ENCODE assay signal across 8 cellular contexts in the genomic region with DNA sequence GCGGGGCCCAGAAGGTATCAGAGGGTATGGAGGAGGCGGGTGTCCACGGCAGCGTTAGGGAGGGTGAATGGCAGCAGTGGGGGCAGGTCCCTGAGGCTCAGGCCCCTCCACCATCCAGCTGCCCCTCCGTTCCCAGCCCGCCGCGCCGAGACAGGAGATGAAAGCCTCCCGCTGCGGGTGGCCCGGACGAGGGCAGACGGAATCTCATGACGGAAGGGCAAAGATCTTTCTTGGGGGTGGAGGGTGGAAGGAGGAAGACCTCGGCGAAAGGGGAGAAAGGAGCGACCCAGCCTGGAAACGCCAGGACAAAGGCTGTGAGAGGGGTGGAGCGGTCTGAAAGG. TPM values are rescaled to one million over a fixed set of nuclear protein-coding genes. Genes with fewer than 3 reads are reported as not detected.
DNase-seq lines count a peak whose midpoint lies in the region; ATAC-seq lines count a peak whose summit lies in the region.

No MANE protein-coding gene starts in this region.

- peak; percentile 35 for ATAC-seq in activated naive CD8-positive, alpha-beta T cell treated with anti-CD3 and anti-CD28 coated beads, Interleukin-2, amount 10 ng/mL, durations not matched to agents 7 days and 5 days (ENCODE audit: low read depth)
- peak; percentile 71 for ATAC-seq in stimulated activated memory B cell treated with anti-CD40 and anti-IgM and Interleukin-4, amounts not matched to agents 10 μg/mL and 1 μg/mL and 100 μg/mL, for 72 hours

- no peaks in the 10 kb centered on the region for H3K9me3 ChIP-seq in HAP-1

- H3K4me3 Mint-ChIP-seq in activated naive CD8-positive, alpha-beta T cell treated with anti-CD3 and anti-CD28 coated beads, Interleukin-2, amount 10 ng/mL, durations not matched to agents 7 days and 5 days, result peak overlapping the region; percentile 95
- H3K4me3 Mint-ChIP-seq in stimulated activated memory B cell treated with anti-CD40 and anti-IgM and Interleukin-4, amounts not matched to agents 10 μg/mL and 1 μg/mL and 100 μg/mL, for 72 hours, result peak overlapping the region; percentile 96

- H3K27me3 ChIP-seq in HAP-1 (ENCODE audit: low read depth), result no peaks in the 10 kb centered on the region

- H3K27ac Mint-ChIP-seq in activated naive CD8-positive, alpha-beta T cell treated with anti-CD3 and anti-CD28 coated beads, Interleukin-2, amount 10 ng/mL, durations not matched to agents 7 days and 5 days, result peak overlapping the region; percentile 95
- peak overlapping the region; percentile 96 for H3K27ac Mint-ChIP-seq in stimulated activated memory B cell treated with anti-CD40 and anti-IgM and Interleukin-4, amounts not matched to agents 10 μg/mL and 1 μg/mL and 100 μg/mL, for 72 hours

- H3K4me1 ChIP-seq in HAP-1, result peaks cover 17% of the 10 kb centered on the region

- peaks cover 50% of the 10 kb centered on the region for H3K4me1 Mint-ChIP-seq in activated naive CD8-positive, alpha-beta T cell treated with anti-CD3 and anti-CD28 coated beads, Interleukin-2, amount 10 ng/mL, durations not matched to agents 7 days and 5 days
- peaks cover 83% of the 10 kb centered on the region for H3K4me1 Mint-ChIP-seq in stimulated activated memory B cell treated with anti-CD40 and anti-IgM and Interleukin-4, amounts not matched to agents 10 μg/mL and 1 μg/mL and 100 μg/mL, for 72 hours

- H3K4me3 ChIP-seq in HAP-1 (peak overlapping the region; percentile 68), iPS-11a (ENCODE audit: low read depth, low read length) (peak overlapping the region; percentile 93)

- H3K9me3 Mint-ChIP-seq in activated naive CD8-positive, alpha-beta T cell treated with anti-CD3 and anti-CD28 coated beads, Interleukin-2, amount 10 ng/mL, durations not matched to agents 7 days and 5 days, result no peaks in the 10 kb centered on the region
- no peaks in the 10 kb centered on the region for H3K9me3 Mint-ChIP-seq in stimulated activated memory B cell treated with anti-CD40 and anti-IgM and Interleukin-4, amounts not matched to agents 10 μg/mL and 1 μg/mL and 100 μg/mL, for 72 hours

- peaks cover 12% of the 10 kb centered on the region for H3K36me3 Mint-ChIP-seq in activated naive CD8-positive, alpha-beta T cell treated with anti-CD3 and anti-CD28 coated beads, Interleukin-2, amount 10 ng/mL, durations not matched to agents 7 days and 5 days
- H3K36me3 Mint-ChIP-seq in stimulated activated memory B cell treated with anti-CD40 and anti-IgM and Interleukin-4, amounts not matched to agents 10 μg/mL and 1 μg/mL and 100 μg/mL, for 72 hours, result peaks cover 22% of the 10 kb centered on the region

- DNase-seq in DMS 273 (lab: John Stamatoyannopoulos, UW; ENCODE audit: unreplicated experiment) (peak; percentile 67), DMS 273 treated with DMSO at 0.1 percent for 48 hours (lab: John Stamatoyannopoulos, UW) (no peak), HAP-1 (ENCODE audit: low spot score in 2 of 2) (peak in 1 of 2 experiments; percentile 46), MV-4-11 (lab: John Stamatoyannopoulos, UW) (peak; percentile 39), NCI-H1930 (lab: John Stamatoyannopoulos, UW) (no peak)
- DNase-seq in activated naive CD8-positive, alpha-beta T cell treated with anti-CD3 and anti-CD28 coated beads, Interleukin-2, amount 10 ng/mL, durations not matched to agents 7 days and 5 days, result no peak

- H3K27me3 Mint-ChIP-seq in activated naive CD8-positive, alpha-beta T cell treated with anti-CD3 and anti-CD28 coated beads, Interleukin-2, amount 10 ng/mL, durations not matched to agents 7 days and 5 days, result no peaks in the 10 kb centered on the region
- no peaks in the 10 kb centered on the region for H3K27me3 Mint-ChIP-seq in stimulated activated memory B cell treated with anti-CD40 and anti-IgM and Interleukin-4, amounts not matched to agents 10 μg/mL and 1 μg/mL and 100 μg/mL, for 72 hours

- in situ Hi-C loops in HAP-1 (cut with MboI; ENCODE audit: low sequenced_read_pairs), result no loop called here

- POLR2A ChIA-PET in activated naive CD8-positive, alpha-beta T cell treated with anti-CD3 and anti-CD28 coated beads, Interleukin-2, amount 10 ng/mL, durations not matched to agents 7 days and 5 days (lab: Charles Lee), result interaction anchor here (0.5 to 7.7 kb wide), 10 partner anchors 9 to 1624 kb away, joined by 3 to 92 read pairs (median 6); partner anchors contain the start of genes CD164, PPIL6, SMPD2 and ZBTB24

- H3K36me3 ChIP-seq in HAP-1 (replicated peaks), result no peaks in the 10 kb centered on the region; the same call in 1 of the 2 replicates

RNA-seq across cellular contexts. Expression of gene MICAL1, which starts 0.4 kb away (rescaled TPM):
- 10 to 100 TPM; 80.4 to 81.5 TPM for total RNA-seq in activated naive CD8-positive, alpha-beta T cell treated with anti-CD3 and anti-CD28 coated beads, Interleukin-2, amount 10 ng/mL, durations not matched to agents 7 days and 5 days

RNA-seq across cellular contexts. Expression of gene SMPD2, which starts 14.6 kb away (rescaled TPM):
- total RNA-seq in activated naive CD8-positive, alpha-beta T cell treated with anti-CD3 and anti-CD28 coated beads, Interleukin-2, amount 10 ng/mL, durations not matched to agents 7 days and 5 days, result 10 to 100 TPM; 15.6 to 16.6 TPM

RNA-seq across cellular contexts. Expression of gene PPIL6, which starts 14.7 kb away (rescaled TPM):
- under 1 TPM; 0.17 to 0.53 TPM for total RNA-seq in activated naive CD8-positive, alpha-beta T cell treated with anti-CD3 and anti-CD28 coated beads, Interleukin-2, amount 10 ng/mL, durations not matched to agents 7 days and 5 days

RNA-seq across cellular contexts. Expression of gene ZBTB24, which starts 27.9 kb away (rescaled TPM):
- 10 to 100 TPM; 19.7 to 20.0 TPM for total RNA-seq in activated naive CD8-positive, alpha-beta T cell treated with anti-CD3 and anti-CD28 coated beads, Interleukin-2, amount 10 ng/mL, durations not matched to agents 7 days and 5 days

Comparison
In these comparisons a context has a peak if more than half of its experiments do, and no peak if none do; other contexts are left out.
1. DNase-seq: peak in DMS 273 (single experiment) and MV-4-11 (single experiment); none in DMS 273 treated with DMSO at 0.1 percent for 48 hours (single experiment), activated naive CD8-positive, alpha-beta T cell treated with anti-CD3 and anti-CD28 coated beads, Interleukin-2, amount 10 ng/mL, durations not matched to agents 7 days and 5 days (single experiment) and NCI-H1930 (0 of 2).